ENCODE assay signal across 8 cellular contexts in genomic region chr12:62466596-62467411, GRCh38. TPM values are rescaled to one million over a fixed set of nuclear protein-coding genes. Genes with fewer than 3 reads are reported as not detected.
DNase-seq lines count a peak whose midpoint lies in the region; ATAC-seq and TF ChIP-seq lines count a peak whose summit lies in the region.

Gene MON2, plus strand, starts transcription at chr12:62466826. Its CDS starts 382 bp downstream, at chr12:62467208.

- TF ChIP-seq CTCF in AG10803 (conservative IDR thresholded peaks at IDR 0.05; ENCODE audit: low read length): no peak
- peak; percentile 1 for TF ChIP-seq CTCF in kidney epithelial cell (IDR thresholded peaks at IDR 0.05; ENCODE audit: insufficient read depth, low read length, poor library complexity, severe bottlenecking)

- ATAC-seq in GM19035 (IDR thresholded peaks at IDR 0.05; ENCODE audit: unreplicated experiment) (peak; percentile 98), HG03342 (IDR thresholded peaks at IDR 0.05; ENCODE audit: unreplicated experiment) (peak; percentile 97)

- no peaks in the 10 kb centered on the region for H3K36me3 ChIP-seq in kidney epithelial cell (ENCODE audit: control insufficient read depth, insufficient read depth, low read length)

- DNase-seq in AG10803 (ENCODE audit: low read depth) (peak; percentile 78), NCI-H460 (ENCODE audit: extremely low read depth, low read depth) (peak; percentile 83), cerebellar nuclear complex (lab: John Stamatoyannopoulos, UW) (peak; percentile 8 to 47), kidney epithelial cell (ENCODE audit: low read depth) (peak; percentile 32)
- peak; percentile 74 for DNase-seq in activated CD4-positive, alpha-beta T cell treated with anti-CD3 and anti-CD28 coated beads for 1 hour
- peak; percentile 93 for DNase-seq in stimulated activated CD4-positive, alpha-beta T cell treated with anti-CD3 and anti-CD28 coated beads, Interleukin-15, amount 100 ng/mL, for 24 hours

- H3K27me3 ChIP-seq in kidney epithelial cell (ENCODE audit: control insufficient read depth, insufficient read depth, low read length): no peaks in the 10 kb centered on the region

- peak within 1 kb of the TSS; percentile 98 for H3K4me3 ChIP-seq in AG10803 (ENCODE audit: low read length)
- peak within 1 kb of the TSS; percentile 86 for H3K4me3 ChIP-seq in kidney epithelial cell (ENCODE audit: low read depth, low read length)

RNA-seq across cellular contexts. Expression of gene MON2, which starts in this region (rescaled TPM):
- 18.2 and 22.4 TPM in 2 replicates for total RNA-seq in NCI-H460 (2014; rRNA removed; shearing (Covaris generic))
- 22.2 and 29.7 TPM in 2 replicates for polyA plus RNA-seq in NCI-H460 (2014; cell fraction: nucleus; rRNA removed)
- 16.9 and 17.9 TPM in 2 replicates for total RNA-seq in kidney epithelial cell

Comparison
In these comparisons a context has a peak if more than half of its experiments do, and no peak if none do; other contexts are left out.
1. Peak in every context shown above with its lines: DNase-seq, ATAC-seq and H3K4me3 ChIP-seq.
2. DNase-seq: peak in every context shown above with its lines; median percentile 93 in stimulated activated CD4-positive, alpha-beta T cell treated with anti-CD3 and anti-CD28 coated beads, Interleukin-15, amount 100 ng/mL, for 24 hours; 83 in NCI-H460; 78 in AG10803; 74 in activated CD4-positive, alpha-beta T cell treated with anti-CD3 and anti-CD28 coated beads for 1 hour; 32 in kidney epithelial cell; 28 in cerebellar nuclear complex.